9 cellular contexts compared by ENCODE assay signal in genomic region chr17:43378766-43379165, GRCh38.
"Had no signal": no experiment of that assay in that cellular context is flagged by ENCODE, and none has a peak within 500 bp of the region (broad histone marks: within the 10 kb centered on the region; RNA-seq: fewer than 3 reads in every experiment).

No MANE protein-coding gene starts in this region.

- H3K27ac ChIP-seq: HL-60 had no signal

- H2AFZ ChIP-seq: GM23338 had no signal

- ATAC-seq: GM23338, K562 had no signal

- H3K4me3 Mint-ChIP-seq: GM23338, H9 had no signal

- FAIRE-seq: H1, H54, K562 had no signal

- H3K4me2 ChIP-seq: GM23338 had no signal

- H3K27ac Mint-ChIP-seq: GM23338, H9 had no signal

- H3K4me1 Mint-ChIP-seq: GM23338 had no signal

- DNase-seq: H9, HCEC 1CT, IMR-90, KG1 had no signal

- H3K4me3 ChIP-seq: GM23338, K562 had no signal
